In the genomic region with DNA sequence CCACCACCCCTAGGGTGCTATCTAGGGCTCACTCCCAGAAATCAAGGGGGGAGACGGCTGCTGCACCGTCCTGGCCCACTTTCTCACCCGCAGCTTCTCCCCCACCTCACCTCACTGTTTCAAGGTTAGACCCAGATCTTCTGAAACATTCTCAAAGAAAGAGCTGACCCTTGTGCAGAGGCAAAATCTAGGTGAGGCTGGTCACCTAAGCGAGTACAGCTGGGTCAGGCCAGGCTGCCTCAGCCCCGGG, we compare ENCODE assay signal across 9 cellular contexts. TPM values are rescaled to one million over a fixed set of nuclear protein-coding genes. Genes with fewer than 3 reads are reported as not detected.
DNase-seq lines count a peak whose midpoint lies in the region; ATAC-seq and TF ChIP-seq lines count a peak whose summit lies in the region.
"Had no signal": no experiment of that assay in that cellular context is flagged by ENCODE, and none has a peak within 500 bp of the region (broad histone marks: within the 10 kb centered on the region; RNA-seq: fewer than 3 reads in every experiment).

No MANE protein-coding gene starts in this region.

- H3K4me1 Mint-ChIP-seq in neural progenitor cell: peaks cover 13% of the 10 kb centered on the region

- peak overlapping the region; percentile 99 for H3K4me2 ChIP-seq in neural progenitor cell

- H3K27ac Mint-ChIP-seq in neural progenitor cell: no peak overlapping the region

- peaks cover 37% of the 10 kb centered on the region for H4K20me1 ChIP-seq in neural progenitor cell (ENCODE audit: low read depth)

- H3K27me3 ChIP-seq in duodenal mucosa (ENCODE audit: control insufficient read depth in 1 of 2, insufficient read depth in 2 of 2, low read length in 2 of 2): no peaks in the 10 kb centered on the region
- peaks cover 20% of the 10 kb centered on the region for H3K27me3 ChIP-seq in neural progenitor cell

- ATAC-seq in HG03565 (IDR thresholded peaks at IDR 0.05; ENCODE audit: unreplicated experiment) (no peak), GM21526 (IDR thresholded peaks at IDR 0.05; ENCODE audit: low FRiP score, unreplicated experiment) (no peak), GM19023 (IDR thresholded peaks at IDR 0.05; ENCODE audit: unreplicated experiment) (no peak), HG02642 (IDR thresholded peaks at IDR 0.05; ENCODE audit: poor library complexity, unreplicated experiment) (no peak)

- peaks cover 11% of the 10 kb centered on the region for H3F3A ChIP-seq in neural progenitor cell (ENCODE audit: low read depth)

- peaks cover 3% of the 10 kb centered on the region for H3K36me3 Mint-ChIP-seq in neural progenitor cell

- peaks cover 15% of the 10 kb centered on the region for H3K79me2 ChIP-seq in neural progenitor cell (ENCODE audit: low read depth)

- peak overlapping the region; percentile 100 for H3K27ac ChIP-seq in C4-2B
- H3K27ac ChIP-seq in duodenal mucosa (ENCODE audit: low read depth, low read length): no peak overlapping the region
- H3K27ac ChIP-seq in neural progenitor cell: no peak overlapping the region

- no peak overlapping the region for H2AFZ ChIP-seq in neural progenitor cell (replicated peaks)

- peak overlapping the region; percentile 75 for H3K4me3 ChIP-seq in LNCaP clone FGC (ENCODE audit: low read depth, low read length)
- H3K4me3 ChIP-seq in duodenal mucosa (ENCODE audit: low read depth in 1 of 2, low read length in 2 of 2): peak overlapping the region; percentile 50 to 62
- H3K4me3 ChIP-seq in neural progenitor cell: peak overlapping the region; percentile 80

- H3K9me3 ChIP-seq in duodenal mucosa (ENCODE audit: control insufficient read depth in 1 of 2, low read length in 2 of 2): no peaks in the 10 kb centered on the region
- H3K9me3 ChIP-seq in neural progenitor cell (ENCODE audit: low read depth): no peaks in the 10 kb centered on the region

- TF ChIP-seq CTCF in C4-2B (conservative IDR thresholded peaks at IDR 0.05): no peak
- no peak for TF ChIP-seq CTCF in LNCaP clone FGC (IDR thresholded peaks at IDR 0.05; ENCODE audit: control insufficient read depth, extremely low read depth, insufficient read depth)
- no peak for TF ChIP-seq CTCF in neural progenitor cell (IDR thresholded peaks at IDR 0.05)

- H3K9ac ChIP-seq in duodenal mucosa (ENCODE audit: low read depth in 1 of 2, low read length in 2 of 2): no peak overlapping the region
- H3K9ac ChIP-seq in neural progenitor cell: no peak overlapping the region

- H3K4me1 ChIP-seq in duodenal mucosa (ENCODE audit: control insufficient read depth in 1 of 2, insufficient read depth in 2 of 2, low read length in 2 of 2) (peaks cover 8 to 9% of the 10 kb centered on the region in 2 donors), neural progenitor cell (peaks cover 4% of the 10 kb centered on the region)

- H3K4me3 Mint-ChIP-seq in neural progenitor cell: peak overlapping the region; percentile 83

- H3K9me3 Mint-ChIP-seq in neural progenitor cell: no peaks in the 10 kb centered on the region

- H3K27me3 Mint-ChIP-seq in neural progenitor cell (ENCODE audit: insufficient read depth, low read depth): peaks cover 7% of the 10 kb centered on the region

- DNase-seq in LNCaP clone FGC (ENCODE audit: low read depth) (no peak), neural progenitor cell (ENCODE audit: low spot score) (no peak)
- DNase-seq: NCI-H2029 treated with DMSO at 0.1 percent for 48 hours had no signal

- H3K36me3 ChIP-seq in duodenal mucosa (ENCODE audit: control insufficient read depth in 1 of 2, insufficient read depth in 2 of 2, low read length in 2 of 2) (peaks cover 0 to 25% of the 10 kb centered on the region in 2 donors), neural progenitor cell (no peaks in the 10 kb centered on the region)

RNA-seq across cellular contexts. Expression of a gene that starts 27.0 kb away (rescaled TPM):
- 11.8 and 22.7 TPM in 2 replicates for total RNA-seq in neural progenitor cell (ENCODE audit: low replicate concordance)

RNA-seq across cellular contexts. Expression of a gene that starts 27.1 kb away (rescaled TPM):
- 22.4 and 60.6 TPM in 2 replicates for total RNA-seq in neural progenitor cell (ENCODE audit: low replicate concordance)

RNA-seq across cellular contexts. Expression of a gene that starts 35.8 kb away (rescaled TPM):
- 6.1 and 25.4 TPM in 2 replicates for total RNA-seq in neural progenitor cell (ENCODE audit: low replicate concordance)

RNA-seq across cellular contexts. Expression of a gene that starts 41.8 kb away (rescaled TPM):
- total RNA-seq in neural progenitor cell (ENCODE audit: low replicate concordance): 4.6 and 13.2 TPM in 2 replicates

RNA-seq across cellular contexts. Expression of a gene that starts 45.3 kb away (rescaled TPM):
- total RNA-seq in neural progenitor cell (ENCODE audit: low replicate concordance): 0.34 and 4.0 TPM in 2 replicates
